ENCODE assay signal across 1 cellular context in the genomic region with DNA sequence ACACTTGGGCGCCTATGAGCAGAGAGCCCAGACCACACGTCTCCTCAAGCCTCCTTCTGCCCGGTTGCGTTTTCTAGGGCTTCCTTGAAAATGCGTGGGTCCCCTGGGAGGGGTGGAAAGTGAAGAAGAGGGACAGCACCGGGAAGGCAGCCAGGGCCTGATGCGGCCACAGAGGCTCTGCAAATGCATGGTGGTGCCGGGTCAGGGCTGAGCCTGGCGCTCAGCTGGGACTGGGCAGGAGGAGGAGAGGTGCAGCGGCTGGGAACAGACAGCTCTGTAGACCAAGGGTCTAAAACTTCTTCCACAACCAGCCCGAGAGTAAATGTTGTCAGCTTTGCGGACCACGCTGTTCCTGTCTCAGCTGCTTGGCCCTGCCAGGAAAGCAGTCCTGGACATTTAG.
TF ChIP-seq lines count a peak whose summit lies in the region.

No MANE protein-coding gene starts in this region.

TF ChIP-seq in neural cell, 6 proteins besides CTCF, POLR2A, EP300 and RAD21 (continued from another document):
- TF ChIP-seq REST (IDR thresholded peaks at IDR 0.05; ENCODE audit: borderline replicate concordance): no peak
- TF ChIP-seq POLR2AphosphoS5 (IDR thresholded peaks at IDR 0.05): no peak
- TF ChIP-seq TAF1 (IDR thresholded peaks at IDR 0.05; ENCODE audit: low read depth): no peak
- TF ChIP-seq EZH2 (IDR thresholded peaks at IDR 0.05; ENCODE audit: borderline replicate concordance, insufficient read depth, low read length, poor library complexity, severe bottlenecking): no peak
